ENCODE assay signal across 14 cellular contexts in genomic region chr15:90681480-90681879, GRCh38. TPM values are rescaled to one million over a fixed set of nuclear protein-coding genes. Genes with fewer than 3 reads are reported as not detected.
DNase-seq lines count a peak whose midpoint lies in the region; ATAC-seq and TF ChIP-seq lines count a peak whose summit lies in the region.
"Had no signal": no experiment of that assay in that cellular context is flagged by ENCODE, and none has a peak within 500 bp of the region (broad histone marks: within the 10 kb centered on the region; RNA-seq: fewer than 3 reads in every experiment).

No MANE protein-coding gene starts in this region.

- intact Hi-C loops in posterior vena cava (cut with DNase I), result no loop called here

- TF ChIP-seq CTCF in AG09319 (IDR thresholded peaks at IDR 0.05; ENCODE audit: low read depth, low read length), result no peak

- ATAC-seq in HG03565 (IDR thresholded peaks at IDR 0.05; ENCODE audit: unreplicated experiment), result no peak
- no peak for ATAC-seq in GM21576 (IDR thresholded peaks at IDR 0.05; ENCODE audit: unreplicated experiment)

- DNase-seq in AG09319 (ENCODE audit: extremely low read depth, low read depth) (peak; percentile 55), RKO (ENCODE audit: low spot score) (peak; percentile 49), dermis blood vessel endothelial cell (peak; percentile 62), posterior vena cava (ENCODE audit: low spot score) (peak; percentile 87), cerebellar cortex (ENCODE audit: low spot score) (no peak), caudate nucleus (lab: John Stamatoyannopoulos, UW) (no peak)
- DNase-seq: GF-D8; NCI-H146; stimulated activated CD4-positive, alpha-beta T cell treated with anti-CD3 and anti-CD28 coated beads, Interleukin-4, amount 100 ng/mL, for 1 hour; substantia nigra had no signal

- H3K27ac ChIP-seq in caudate nucleus (ENCODE audit: low read depth, low read length), result no peak overlapping the region
- H3K27ac ChIP-seq: HL-60, neural progenitor cell had no signal

RNA-seq across cellular contexts. Expression of gene BLM, which starts 35.7 kb away (rescaled TPM):
- 4.1 and 8.7 TPM in 2 replicates for total RNA-seq in dermis blood vessel endothelial cell
- total RNA-seq in posterior vena cava, result 1 to 10 TPM in 1 of 2 donors, under 1 TPM in 1; 1.00 to 3.1 TPM

Comparison
In these comparisons a context has a peak if more than half of its experiments do, and no peak if none do; other contexts are left out.
1. DNase-seq: peak in AG09319 (single experiment), RKO (single experiment), dermis blood vessel endothelial cell (single experiment) and posterior vena cava (single experiment); none in cerebellar cortex (single experiment) and caudate nucleus (0 of 61).